Comparison of ENCODE assay signal across 32 cellular contexts in genomic region chr6:29232725-29233124, GRCh38.
"Had no signal": no experiment of that assay in that cellular context is flagged by ENCODE, and none has a peak within 500 bp of the region (broad histone marks: within the 10 kb centered on the region; RNA-seq: fewer than 3 reads in every experiment).

No MANE protein-coding gene starts in this region.

- ATAC-seq: activated CD4-positive, CD25-positive, alpha-beta regulatory T cell treated with anti-CD3 and anti-CD28 coated beads, Interleukin-2, amount 50 U/mL, for 24 hours; activated CD8-positive, alpha-beta T cell treated with anti-CD3 and anti-CD28 coated beads for 36 hours; activated T-cell treated with anti-CD3 and anti-CD28 coated beads, Interleukin-2, amount 50 U/mL, for 4 hours; activated T-helper 17 cell treated with anti-CD3 and anti-CD28 coated beads, Interleukin-2, amount 50 U/mL, for 72 hours; body of pancreas; effector memory CD8-positive, alpha-beta T cell; gastroesophageal sphincter; heart right ventricle; T-helper 17 cell had no signal

- H3K27ac ChIP-seq: body of pancreas, epithelial cell of prostate, esophagus squamous epithelium, gastroesophageal sphincter, heart right ventricle, VCaP had no signal

- H3K9me3 Mint-ChIP-seq: activated B cell treated with CpG ODN at 0.5 μM for 24 hours; activated CD8-positive, alpha-beta T cell treated with anti-CD3 and anti-CD28 coated beads for 36 hours; activated T-cell treated with anti-CD3 and anti-CD28 coated beads, Interleukin-2, amount 50 U/mL, for 4 hours; activated T-helper 17 cell treated with anti-CD3 and anti-CD28 coated beads, Interleukin-2, amount 50 U/mL, for 72 hours; effector memory CD8-positive, alpha-beta T cell; T-helper 2 cell treated with Interferon-gamma antibody and Interleukin-4, amounts not matched to agents 5 μg/mL and 100 μg/mL, for 36 hours had no signal

- H3K27me3 ChIP-seq: body of pancreas, esophagus squamous epithelium, gastroesophageal sphincter had no signal

- H3K4me1 ChIP-seq: body of pancreas, esophagus squamous epithelium, gastroesophageal sphincter, heart right ventricle had no signal

- H3K4me1 Mint-ChIP-seq: activated B cell treated with CpG ODN at 0.5 μM for 24 hours; activated T-helper 17 cell treated with anti-CD3 and anti-CD28 coated beads, Interleukin-2, amount 50 U/mL, for 72 hours; T-helper 17 cell had no signal

- H3K4me3 ChIP-seq: body of pancreas, esophagus squamous epithelium, gastroesophageal sphincter, heart right ventricle had no signal

- H3K36me3 ChIP-seq: esophagus squamous epithelium, gastroesophageal sphincter, heart right ventricle had no signal

- H3K36me3 Mint-ChIP-seq: activated naive CD8-positive, alpha-beta T cell had no signal

- H3K9me3 ChIP-seq: body of pancreas, esophagus squamous epithelium, gastroesophageal sphincter had no signal

- H3K4me3 Mint-ChIP-seq: activated B cell treated with CpG ODN at 0.5 μM for 24 hours; activated CD8-positive, alpha-beta T cell treated with anti-CD3 and anti-CD28 coated beads for 36 hours; activated naive CD8-positive, alpha-beta T cell; activated T-cell treated with anti-CD3 and anti-CD28 coated beads, Interleukin-2, amount 50 U/mL, for 4 hours; activated T-helper 17 cell treated with anti-CD3 and anti-CD28 coated beads, Interleukin-2, amount 50 U/mL, for 72 hours; effector memory CD8-positive, alpha-beta T cell; T-helper 17 cell; T-helper 2 cell treated with Interferon-gamma antibody and Interleukin-4, amounts not matched to agents 5 μg/mL and 100 μg/mL, for 36 hours had no signal

- H3K27ac Mint-ChIP-seq: activated B cell treated with CpG ODN at 0.5 μM for 24 hours; activated CD8-positive, alpha-beta T cell treated with anti-CD3 and anti-CD28 coated beads for 36 hours; activated naive CD8-positive, alpha-beta T cell; activated T-helper 17 cell treated with anti-CD3 and anti-CD28 coated beads, Interleukin-2, amount 50 U/mL, for 72 hours; effector memory CD8-positive, alpha-beta T cell; T-helper 17 cell; T-helper 2 cell treated with Interferon-gamma antibody and Interleukin-4, amounts not matched to agents 5 μg/mL and 100 μg/mL, for 36 hours had no signal

- DNase-seq: activated B cell treated with CpG ODN at 0.5 μM for 24 hours; activated CD4-positive, alpha-beta T cell treated with anti-CD3 and anti-CD28 coated beads for 48 hours; activated CD4-positive, alpha-beta T cell treated with anti-CD3 and anti-CD28 coated beads, Interleukin-2, amount 50 U/mL, for 1 hour; activated CD4-positive, alpha-beta T cell treated with anti-CD3 and anti-CD28 coated beads, Interleukin-2, amount 50 U/mL, for 48 hours; activated CD8-positive, alpha-beta memory T cell treated with anti-CD3 and anti-CD28 coated beads for 24 hours; activated CD8-positive, alpha-beta T cell treated with anti-CD3 and anti-CD28 coated beads for 36 hours; activated effector memory CD4-positive, alpha-beta T cell treated with Interleukin-2 at 50 U/mL for 16 hours; activated gamma-delta T cell treated with Interleukin-2 at 50 U/mL for 16 hours; activated naive CD4-positive, alpha-beta T cell treated with anti-CD3 and anti-CD28 coated beads, Interleukin-2, amount 50 U/mL, for 16 hours; activated naive CD4-positive, alpha-beta T cell treated with Interleukin-2 at 50 U/mL for 16 hours; activated T-cell treated with anti-CD3 and anti-CD28 coated beads, Interleukin-2, amount 50 U/mL, for 4 hours; amniotic stem cell; anterior cingulate cortex; body of pancreas; caudate nucleus; cortex of kidney; dermis blood vessel endothelial cell; effector CD4-positive, alpha-beta T cell; effector memory CD8-positive, alpha-beta T cell; esophagus squamous epithelium; foreskin melanocyte; heart right ventricle; T-helper 1 cell; T-helper 17 cell; T1000 had no signal
